27 cellular contexts compared by ENCODE assay signal in the genomic region with DNA sequence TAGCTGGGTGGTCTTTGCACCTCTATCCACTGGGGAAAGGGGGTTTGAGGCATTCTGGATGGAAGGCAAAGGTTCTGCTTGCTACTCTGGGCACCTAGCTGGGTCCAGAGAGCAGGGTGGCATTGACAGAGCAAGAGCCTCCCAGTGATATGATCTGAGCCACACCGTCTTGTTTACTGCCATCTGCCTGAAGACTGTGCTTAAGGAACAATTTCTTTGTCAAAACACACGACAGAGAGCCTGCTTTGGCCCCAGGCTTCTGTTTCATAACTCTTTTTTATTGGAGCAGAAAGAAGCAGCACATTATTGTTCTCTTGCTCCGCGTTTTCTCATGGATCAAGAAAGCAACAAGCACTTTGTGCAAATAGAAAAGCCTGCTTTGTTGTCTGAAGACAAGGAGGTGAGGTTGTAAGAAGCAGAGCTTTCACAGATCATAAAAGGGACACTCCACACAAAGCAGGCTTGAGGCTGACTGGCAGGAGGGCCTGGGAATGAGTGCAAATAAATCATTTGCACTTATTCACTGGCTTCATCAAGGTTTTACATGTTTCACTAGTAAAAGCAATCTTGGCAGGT.
DNase-seq lines count a peak whose midpoint lies in the region; ATAC-seq and TF ChIP-seq lines count a peak whose summit lies in the region.
"Had no signal": no experiment of that assay in that cellular context is flagged by ENCODE, and none has a peak within 500 bp of the region (broad histone marks: within the 10 kb centered on the region; RNA-seq: fewer than 3 reads in every experiment).

No MANE protein-coding gene starts in this region.

- CTCF ChIA-PET in WTC11 (lab: Charles Lee): interaction anchor here (0.9 to 1.2 kb wide), 2 partner anchors 34 to 87 kb away, joined by 3 to 4 read pairs; no protein-coding TSS in a partner anchor

- H3K27me3 Mint-ChIP-seq in WTC11 (ENCODE audit: low read depth): peaks cover 100% of the 10 kb centered on the region

- no peak for ATAC-seq in WTC11
- ATAC-seq: activated T-cell treated with anti-CD3 and anti-CD28 coated beads, Interleukin-2, amount 50 U/mL, for 4 hours; gastroesophageal sphincter; HCT116; K562; upper lobe of right lung had no signal

- H3K4me3 ChIP-seq in smooth muscle cell: no peak overlapping the region
- H3K4me3 ChIP-seq: gastroesophageal sphincter, K562, left ventricle myocardium inferior, right atrium auricular region, spleen, upper lobe of right lung had no signal

- no peak overlapping the region for H3K4me2 ChIP-seq in smooth muscle cell

- H4K20me1 ChIP-seq in smooth muscle cell (ENCODE audit: low read depth): no peaks in the 10 kb centered on the region

- H3K27ac Mint-ChIP-seq in WTC11: no peak overlapping the region
- H3K27ac Mint-ChIP-seq: activated CD4-positive, alpha-beta T cell treated with anti-CD3 and anti-CD28 coated beads, Interleukin-2, amount 10 ng/mL, durations not matched to agents 24 days and 14 days; dendritic cell treated with granulocyte-macrophage colony-stimulating factor and Interleukin-4, amounts not matched to agents 40 ng/mL and 50 ng/mL, for 4 days; immature natural killer cell; T-helper 2 cell treated with Interferon-gamma antibody and Interleukin-4, amounts not matched to agents 5 μg/mL and 100 μg/mL, for 36 hours had no signal

- no peak overlapping the region for H3K9ac ChIP-seq in smooth muscle cell (ENCODE audit: low read depth)

- H3K36me3 Mint-ChIP-seq in WTC11: no peaks in the 10 kb centered on the region
- H3K36me3 Mint-ChIP-seq: immature natural killer cell, naive B cell had no signal

- no peaks in the 10 kb centered on the region for H3F3A ChIP-seq in smooth muscle cell (ENCODE audit: low read depth)

- POLR2A ChIA-PET in WTC11 (lab: Charles Lee): no interaction called here

- 55% methylated on average over 4 of the region's 4 CpGs for whole genome bisulfite sequencing in smooth muscle cell (ENCODE audit: low lambda C conversion rate)

- H3K9me3 ChIP-seq in smooth muscle cell (replicated peaks; ENCODE audit: low read depth): no peaks in the 10 kb centered on the region
- H3K9me3 ChIP-seq: Caco-2, gastroesophageal sphincter, left ventricle myocardium inferior, right atrium auricular region, spleen, upper lobe of right lung had no signal

- no peak for TF ChIP-seq CTCF in smooth muscle cell (IDR thresholded peaks at IDR 0.05; ENCODE audit: borderline replicate concordance, insufficient read depth, poor library complexity, severe bottlenecking)
- TF ChIP-seq CTCF in WTC11 (IDR thresholded peaks at IDR 0.05): no peak

- H2AFZ ChIP-seq in smooth muscle cell (ENCODE audit: low read depth): no peak overlapping the region

- DNase-seq in NCI-H1436 (lab: John Stamatoyannopoulos, UW) (peak; percentile 13), NCI-H345 treated with DMSO at 0.1 percent for 48 hours (lab: John Stamatoyannopoulos, UW; ENCODE audit: unreplicated experiment) (peak; percentile 49), left kidney (ENCODE audit: low read depth, low spot score) (peak; percentile 20), retina (peak; percentile 56), smooth muscle cell (lab: John Stamatoyannopoulos, UW; ENCODE audit: unreplicated experiment) (no peak), WTC11 (ENCODE audit: low spot score) (no peak), kidney tubule cell (ENCODE audit: low spot score) (no peak)
- DNase-seq: activated CD4-positive, alpha-beta T cell treated with anti-CD3 and anti-CD28 coated beads, Interleukin-2, amount 10 ng/mL, durations not matched to agents 24 days and 14 days; activated gamma-delta T cell treated with Interleukin-2 at 50 U/mL for 16 hours; activated T-cell treated with anti-CD3 and anti-CD28 coated beads, Interleukin-2, amount 50 U/mL, for 4 hours; C1 segment of cervical spinal cord; Caco-2; caudate nucleus; immature natural killer cell; left ventricle myocardium inferior; naive B cell; NCI-H446 treated with DMSO at 0.1 percent for 48 hours; NCI-H82; spleen; upper lobe of right lung; WERI-Rb-1 had no signal

- H3K79me2 ChIP-seq in smooth muscle cell (ENCODE audit: low read depth): no peaks in the 10 kb centered on the region

- no peak overlapping the region for H3K4me3 Mint-ChIP-seq in WTC11
- H3K4me3 Mint-ChIP-seq: activated CD4-positive, alpha-beta T cell treated with anti-CD3 and anti-CD28 coated beads, Interleukin-2, amount 10 ng/mL, durations not matched to agents 24 days and 14 days; activated T-cell treated with anti-CD3 and anti-CD28 coated beads, Interleukin-2, amount 50 U/mL, for 4 hours; dendritic cell treated with granulocyte-macrophage colony-stimulating factor and Interleukin-4, amounts not matched to agents 40 ng/mL and 50 ng/mL, for 4 days; immature natural killer cell; naive B cell; T-helper 2 cell treated with Interferon-gamma antibody and Interleukin-4, amounts not matched to agents 5 μg/mL and 100 μg/mL, for 36 hours had no signal

- peaks cover 8% of the 10 kb centered on the region for H3K4me1 ChIP-seq in smooth muscle cell (ENCODE audit: low read depth)
- H3K4me1 ChIP-seq: Caco-2, gastroesophageal sphincter, left ventricle myocardium inferior, right atrium auricular region, spleen, upper lobe of right lung had no signal

- 0 out of 2 replicates have a peak, but pooled peaks cover 7% of the 10 kb centered on the region for H3K4me1 Mint-ChIP-seq in WTC11
- H3K4me1 Mint-ChIP-seq: activated CD4-positive, alpha-beta T cell treated with anti-CD3 and anti-CD28 coated beads, Interleukin-2, amount 10 ng/mL, durations not matched to agents 24 days and 14 days; immature natural killer cell; naive B cell had no signal

- no peaks in the 10 kb centered on the region for H3K36me3 ChIP-seq in smooth muscle cell (ENCODE audit: low read depth)
- H3K36me3 ChIP-seq: gastroesophageal sphincter, left ventricle myocardium inferior, right atrium auricular region, spleen, upper lobe of right lung, WERI-Rb-1 had no signal

- no peak overlapping the region for H3K27ac ChIP-seq in smooth muscle cell (ENCODE audit: low read depth)
- H3K27ac ChIP-seq: gastroesophageal sphincter, left ventricle myocardium inferior, right atrium auricular region, spleen, upper lobe of right lung, WERI-Rb-1 had no signal

- H3K27me3 ChIP-seq in smooth muscle cell (ENCODE audit: low read depth): peaks cover 11% of the 10 kb centered on the region
- H3K27me3 ChIP-seq: right atrium auricular region, upper lobe of right lung had no signal

- H3K9me3 Mint-ChIP-seq in WTC11: no peaks in the 10 kb centered on the region
- H3K9me3 Mint-ChIP-seq: activated CD4-positive, alpha-beta T cell treated with anti-CD3 and anti-CD28 coated beads, Interleukin-2, amount 10 ng/mL, durations not matched to agents 24 days and 14 days; activated T-cell treated with anti-CD3 and anti-CD28 coated beads, Interleukin-2, amount 50 U/mL, for 4 hours; immature natural killer cell; T-helper 2 cell treated with Interferon-gamma antibody and Interleukin-4, amounts not matched to agents 5 μg/mL and 100 μg/mL, for 36 hours had no signal

TF ChIP-seq in WTC11, 78 proteins besides CTCF, POLR2A, EP300 and RAD21 (continues in another document):
- TF ChIP-seq, protein P1, sequence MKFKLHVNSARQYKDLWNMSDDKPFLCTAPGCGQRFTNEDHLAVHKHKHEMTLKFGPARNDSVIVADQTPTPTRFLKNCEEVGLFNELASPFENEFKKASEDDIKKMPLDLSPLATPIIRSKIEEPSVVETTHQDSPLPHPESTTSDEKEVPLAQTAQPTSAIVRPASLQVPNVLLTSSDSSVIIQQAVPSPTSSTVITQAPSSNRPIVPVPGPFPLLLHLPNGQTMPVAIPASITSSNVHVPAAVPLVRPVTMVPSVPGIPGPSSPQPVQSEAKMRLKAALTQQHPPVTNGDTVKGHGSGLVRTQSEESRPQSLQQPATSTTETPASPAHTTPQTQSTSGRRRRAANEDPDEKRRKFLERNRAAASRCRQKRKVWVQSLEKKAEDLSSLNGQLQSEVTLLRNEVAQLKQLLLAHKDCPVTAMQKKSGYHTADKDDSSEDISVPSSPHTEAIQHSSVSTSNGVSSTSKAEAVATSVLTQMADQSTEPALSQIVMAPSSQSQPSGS (CRISPR knock-in tag; IDR thresholded peaks at IDR 0.05; ENCODE audit: borderline replicate concordance, low read depth): no peak
- TF ChIP-seq E2F1 (CRISPR knock-in tag; IDR thresholded peaks at IDR 0.05) (no peak), FOXP4 (CRISPR knock-in tag; IDR thresholded peaks at IDR 0.05) (no peak), HMGA2 (CRISPR knock-in tag; IDR thresholded peaks at IDR 0.05) (no peak)
- TF ChIP-seq, protein P2, sequence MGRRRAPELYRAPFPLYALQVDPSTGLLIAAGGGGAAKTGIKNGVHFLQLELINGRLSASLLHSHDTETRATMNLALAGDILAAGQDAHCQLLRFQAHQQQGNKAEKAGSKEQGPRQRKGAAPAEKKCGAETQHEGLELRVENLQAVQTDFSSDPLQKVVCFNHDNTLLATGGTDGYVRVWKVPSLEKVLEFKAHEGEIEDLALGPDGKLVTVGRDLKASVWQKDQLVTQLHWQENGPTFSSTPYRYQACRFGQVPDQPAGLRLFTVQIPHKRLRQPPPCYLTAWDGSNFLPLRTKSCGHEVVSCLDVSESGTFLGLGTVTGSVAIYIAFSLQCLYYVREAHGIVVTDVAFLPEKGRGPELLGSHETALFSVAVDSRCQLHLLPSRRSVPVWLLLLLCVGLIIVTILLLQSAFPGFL (CRISPR knock-in tag; IDR thresholded peaks at IDR 0.05; ENCODE audit: borderline replicate concordance): no peak

Comparison
In these comparisons a context has a peak if more than half of its experiments do, and no peak if none do; other contexts are left out.
1. DNase-seq: peak in NCI-H1436 (single experiment), NCI-H345 treated with DMSO at 0.1 percent for 48 hours (single experiment), left kidney (single experiment) and retina (single experiment); none in smooth muscle cell (single experiment), WTC11 (single experiment) and kidney tubule cell (single experiment).